Comparison of ENCODE assay signal across 13 cellular contexts in the genomic region with DNA sequence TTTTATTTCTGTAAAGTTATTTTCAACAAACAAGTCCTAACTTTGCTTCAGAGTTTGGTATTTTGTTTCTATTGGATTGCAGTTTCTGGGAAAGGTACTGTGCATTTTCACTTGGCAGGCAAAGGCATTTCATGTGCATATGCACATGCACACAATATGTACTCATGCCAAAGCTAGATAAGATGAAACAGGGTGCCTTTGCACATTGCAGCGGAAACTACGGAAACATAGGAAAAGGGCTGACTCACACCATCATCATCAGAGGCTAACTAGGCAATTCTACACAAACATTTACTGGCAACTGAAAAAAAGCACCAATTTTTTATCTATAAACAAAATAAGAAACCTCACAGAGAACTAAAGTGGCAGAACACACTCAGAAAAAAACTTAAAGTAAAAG.
DNase-seq lines count a peak whose midpoint lies in the region; ATAC-seq and TF ChIP-seq lines count a peak whose summit lies in the region.
"Had no signal": no experiment of that assay in that cellular context is flagged by ENCODE, and none has a peak within 500 bp of the region (broad histone marks: within the 10 kb centered on the region; RNA-seq: fewer than 3 reads in every experiment).

No MANE protein-coding gene starts in this region.

- no peaks in the 10 kb centered on the region for H3K9me3 ChIP-seq in adipocyte (ENCODE audit: control insufficient read depth, low read length)

- no peaks in the 10 kb centered on the region for H3K36me3 ChIP-seq in adipocyte (ENCODE audit: control insufficient read depth, insufficient read depth, low read length, severe bottlenecking)

- H3K4me3 ChIP-seq in adipocyte (ENCODE audit: low read length) = no peak overlapping the region

- H3K9ac ChIP-seq in adipocyte (ENCODE audit: low read length) = peak overlapping the region; percentile 35

- peaks cover 29% of the 10 kb centered on the region for H3K4me1 Mint-ChIP-seq in HFFc6 (ENCODE audit: low read depth)
- H3K4me1 Mint-ChIP-seq: activated naive CD8-positive, alpha-beta T cell treated with anti-CD3 and anti-CD28 coated beads for 36 hours; neural crest cell; stimulated activated naive B cell treated with anti-CD40 and anti-IgM and Interleukin-4, amounts not matched to agents 10 μg/mL and 1 μg/mL and 100 μg/mL, for 72 hours had no signal

- no peak for ATAC-seq in GM18907 (IDR thresholded peaks at IDR 0.05; ENCODE audit: unreplicated experiment)
- ATAC-seq: stimulated activated naive B cell treated with anti-CD40 and anti-IgM and Interleukin-4, amounts not matched to agents 10 μg/mL and 1 μg/mL and 100 μg/mL, for 72 hours had no signal

- H3K27me3 Mint-ChIP-seq in HFFc6 (ENCODE audit: insufficient read depth) = no peaks in the 10 kb centered on the region; the same call in 1 of the 2 replicates
- H3K27me3 Mint-ChIP-seq: stimulated activated naive B cell treated with anti-CD40 and anti-IgM and Interleukin-4, amounts not matched to agents 10 μg/mL and 1 μg/mL and 100 μg/mL, for 72 hours had no signal

- TF ChIP-seq CTCF in HFFc6 (IDR thresholded peaks at IDR 0.05) = no peak

- no peaks in the 10 kb centered on the region for H3K4me1 ChIP-seq in adipocyte (ENCODE audit: control insufficient read depth, insufficient read depth, low read length)

- peak overlapping the region; percentile 92 for H3K27ac Mint-ChIP-seq in HFFc6
- H3K27ac Mint-ChIP-seq: activated naive CD8-positive, alpha-beta T cell treated with anti-CD3 and anti-CD28 coated beads for 36 hours; stimulated activated naive B cell treated with anti-CD40 and anti-IgM and Interleukin-4, amounts not matched to agents 10 μg/mL and 1 μg/mL and 100 μg/mL, for 72 hours had no signal

- H3K9me3 Mint-ChIP-seq in HFFc6 = peaks cover 16% of the 10 kb centered on the region; the same call in 1 of the 2 replicates
- H3K9me3 Mint-ChIP-seq: activated naive CD8-positive, alpha-beta T cell treated with anti-CD3 and anti-CD28 coated beads for 36 hours; neural crest cell; stimulated activated naive B cell treated with anti-CD40 and anti-IgM and Interleukin-4, amounts not matched to agents 10 μg/mL and 1 μg/mL and 100 μg/mL, for 72 hours had no signal

- DNase-seq in HFFc6 (peak; percentile 85), adipocyte (ENCODE audit: low read depth) (peak; percentile 77), fibroblast of the conjunctiva (ENCODE audit: low read depth) (peak; percentile 91), mesenteric fat pad (ENCODE audit: low spot score) (no peak), Ammon's horn (ENCODE audit: low spot score) (no peak), retina (no peak)
- DNase-seq: activated naive CD8-positive, alpha-beta T cell treated with anti-CD3 and anti-CD28 coated beads for 36 hours; NCI-H1694; NK-92 treated with Interleukin-12 subunit alpha and Interleukin-12 subunit beta, amount 100 ng/mL, for 24 hours; stimulated activated CD4-positive, alpha-beta T cell treated with anti-CD3 and anti-CD28 coated beads, Interleukin-1b, Interleukin-23, amount 100 ng/mL, for 48 hours; stimulated activated naive B cell treated with anti-CD40 and anti-IgM and Interleukin-4, amounts not matched to agents 10 μg/mL and 1 μg/mL and 100 μg/mL, for 72 hours had no signal

- H3K36me3 Mint-ChIP-seq in HFFc6 (ENCODE audit: low read depth) = peaks cover 33% of the 10 kb centered on the region
- H3K36me3 Mint-ChIP-seq: activated naive CD8-positive, alpha-beta T cell treated with anti-CD3 and anti-CD28 coated beads for 36 hours; stimulated activated naive B cell treated with anti-CD40 and anti-IgM and Interleukin-4, amounts not matched to agents 10 μg/mL and 1 μg/mL and 100 μg/mL, for 72 hours had no signal

- H3K27me3 ChIP-seq in adipocyte (replicated peaks; ENCODE audit: control insufficient read depth, insufficient read depth, low read length) = no peaks in the 10 kb centered on the region

- peak overlapping the region; percentile 45 for H3K4me3 Mint-ChIP-seq in HFFc6
- H3K4me3 Mint-ChIP-seq: activated naive CD8-positive, alpha-beta T cell treated with anti-CD3 and anti-CD28 coated beads for 36 hours; neural crest cell; stimulated activated naive B cell treated with anti-CD40 and anti-IgM and Interleukin-4, amounts not matched to agents 10 μg/mL and 1 μg/mL and 100 μg/mL, for 72 hours had no signal

Comparison
In these comparisons a context has a peak if more than half of its experiments do, and no peak if none do; other contexts are left out.
1. DNase-seq: peak in HFFc6 (single experiment), adipocyte (single experiment) and fibroblast of the conjunctiva (single experiment); none in mesenteric fat pad (single experiment), Ammon's horn (single experiment) and retina (single experiment).